ENCODE assay signal across 8 cellular contexts in the genomic region with DNA sequence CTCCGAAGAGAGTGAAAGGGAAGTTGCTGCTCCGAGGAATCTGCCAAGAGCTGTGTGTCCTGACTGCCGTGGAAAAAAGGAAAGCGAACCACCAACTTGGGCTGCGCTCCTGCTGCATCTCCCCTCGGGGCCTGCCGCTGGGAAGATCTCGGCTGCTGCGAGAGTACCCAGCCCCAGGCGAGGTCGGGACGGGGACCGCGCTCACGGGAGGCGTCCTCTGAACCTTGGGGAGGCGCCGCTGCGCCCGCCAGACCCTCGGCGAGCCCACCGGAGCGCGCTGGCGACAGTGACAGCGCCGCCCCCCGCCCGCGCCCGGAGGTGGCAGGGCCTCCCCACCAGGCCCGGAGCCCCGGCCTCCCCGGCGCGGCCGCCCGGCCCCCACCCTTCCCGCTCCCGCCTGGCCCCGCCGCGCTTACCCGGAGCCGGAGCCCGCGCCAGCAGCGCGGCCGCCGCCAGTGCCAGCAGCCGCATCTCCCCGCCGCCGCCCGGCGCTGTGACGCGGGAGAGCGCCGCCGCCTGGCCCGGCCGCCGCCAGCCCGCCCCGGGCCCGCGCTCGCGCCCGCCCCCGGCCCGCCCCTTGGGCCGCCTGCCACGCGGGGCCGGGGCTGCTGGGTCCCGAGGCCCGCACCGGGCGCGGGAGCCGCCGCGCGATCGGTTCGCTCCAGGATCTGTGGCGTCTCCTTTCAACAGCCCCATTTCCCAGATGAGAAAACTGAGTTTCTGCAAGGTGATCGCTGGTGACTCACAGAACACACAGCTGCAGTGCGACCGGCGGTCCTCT.
DNase-seq lines count a peak whose midpoint lies in the region; ATAC-seq lines count a peak whose summit lies in the region.

Gene VSTM4 (minus strand): TSS at position 508 of the 781 bp plus-strand sequence. CDS start 37 bp downstream, at position 471.

- peak; percentile 4 to 10 for DNase-seq in stimulated activated CD4-positive, alpha-beta T cell treated with anti-CD3 and anti-CD28 coated beads, Interleukin-2, amount 100 ng/mL, for 24 hours
- no peak for DNase-seq in stimulated activated CD4-positive, alpha-beta T cell treated with anti-CD3 and anti-CD28 coated beads, Interleukin-12 subunit alpha, Interleukin-12 subunit beta, amount 100 ng/mL, for 4 hours
- DNase-seq in anterior cingulate cortex (lab: John Stamatoyannopoulos, UW): peak in 40 of 58 donors; percentile 18 to 71 (median 51)
- peak; percentile 28 to 60 for DNase-seq in hippocampal formation (lab: John Stamatoyannopoulos, UW)
- peak; percentile 77 for DNase-seq in retina
- DNase-seq in NCI-H2107 treated with DMSO at 0.1 percent for 48 hours (lab: John Stamatoyannopoulos, UW; ENCODE audit: unreplicated experiment): no peak
- no peak for DNase-seq in NCI-H2171 (lab: John Stamatoyannopoulos, UW)

- ATAC-seq in GM18498 (IDR thresholded peaks at IDR 0.05; ENCODE audit: unreplicated experiment): no peak

Comparison
In these comparisons a context has a peak if more than half of its experiments do, and no peak if none do; other contexts are left out.
1. DNase-seq: peak in stimulated activated CD4-positive, alpha-beta T cell treated with anti-CD3 and anti-CD28 coated beads, Interleukin-2, amount 100 ng/mL, for 24 hours (2 of 2), anterior cingulate cortex (40 of 58), hippocampal formation (2 of 2) and retina (single experiment); none in stimulated activated CD4-positive, alpha-beta T cell treated with anti-CD3 and anti-CD28 coated beads, Interleukin-12 subunit alpha, Interleukin-12 subunit beta, amount 100 ng/mL, for 4 hours (single experiment), NCI-H2107 treated with DMSO at 0.1 percent for 48 hours (single experiment) and NCI-H2171 (single experiment).